ENCODE assay signal across 1 cellular context in the genomic region with DNA sequence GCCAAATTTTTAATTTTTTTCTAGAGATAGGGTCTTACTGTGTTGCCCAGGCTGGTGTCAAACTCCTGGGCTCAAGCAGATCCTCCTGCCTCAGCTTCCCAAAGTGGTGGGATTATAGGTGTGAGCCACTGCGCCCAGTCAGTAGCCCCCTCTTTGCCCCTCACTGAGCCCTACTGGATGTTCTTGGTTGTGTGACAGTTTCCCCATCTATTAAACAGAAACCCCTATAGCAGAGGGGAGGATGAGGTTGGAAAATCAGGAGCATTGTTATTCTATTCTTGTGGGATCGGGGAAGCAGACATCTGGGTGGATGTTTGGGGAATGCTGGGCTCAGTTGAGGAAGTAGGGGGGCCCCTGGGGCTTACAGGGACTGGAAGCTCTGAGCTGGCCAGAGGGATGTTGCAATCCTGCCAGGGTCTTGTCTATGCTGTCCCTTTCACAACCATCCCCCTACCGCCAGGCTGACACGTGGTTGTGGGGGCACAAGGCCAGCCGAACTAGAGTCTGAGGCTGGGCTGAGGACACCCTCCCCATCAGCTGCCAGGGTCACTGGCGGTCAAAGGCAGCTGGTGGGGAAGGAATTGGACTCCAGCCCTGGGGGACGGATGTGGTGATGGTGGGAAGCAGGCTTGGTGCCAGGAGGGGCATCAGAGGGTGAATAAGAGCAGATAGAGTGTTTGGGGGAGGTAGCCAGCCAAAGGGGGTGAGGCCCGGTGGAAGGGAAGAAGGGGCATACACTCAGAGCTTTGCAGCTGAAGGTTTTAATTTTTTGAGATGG.
TF ChIP-seq lines count a peak whose summit lies in the region.

No MANE protein-coding gene starts in this region.

TF ChIP-seq in H1, 55 proteins besides CTCF, POLR2A, EP300 and RAD21:
- TF ChIP-seq CEBPB (IDR thresholded peaks at IDR 0.05; ENCODE audit: low read depth, low read length): peak; percentile 51; the same call in 1 of the 2 replicates
- no peak for TF ChIP-seq SIN3A (conservative IDR thresholded peaks at IDR 0.05 in 1 of 2, IDR thresholded peaks at IDR 0.05 in 1 of 2; ENCODE audit: low read depth in 1 of 2, low read length in 2 of 2)
